ENCODE assay signal across 24 cellular contexts in the genomic region with DNA sequence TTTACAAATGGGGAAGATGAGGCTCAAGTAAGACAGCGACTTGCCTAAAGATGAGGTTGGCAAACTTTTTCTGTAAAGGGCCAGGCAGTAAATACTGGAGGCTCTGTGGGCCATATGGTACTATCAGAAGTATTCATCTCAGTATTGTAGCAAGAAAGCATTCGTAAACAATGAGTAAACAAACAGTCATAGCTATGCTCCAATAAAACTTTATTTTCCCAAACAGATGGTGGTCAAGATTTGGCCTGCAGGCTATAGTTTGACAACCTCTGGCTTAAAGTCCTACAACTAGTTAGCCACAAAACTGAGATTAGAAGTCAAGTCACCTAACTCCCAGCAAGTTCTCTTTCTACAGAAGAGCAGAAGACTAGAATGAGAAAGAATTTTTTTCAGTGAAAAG.
"Had no signal": no experiment of that assay in that cellular context is flagged by ENCODE, and none has a peak within 500 bp of the region (broad histone marks: within the 10 kb centered on the region; RNA-seq: fewer than 3 reads in every experiment).

No MANE protein-coding gene starts in this region.

- DNase-seq: activated CD4-positive, alpha-beta T cell treated with anti-CD3 and anti-CD28 coated beads for 48 hours; activated CD4-positive, alpha-beta T cell treated with anti-CD3 and anti-CD28 coated beads, Interleukin-2, amount 50 U/mL, for 4 hours; activated CD4-positive, CD25-positive, alpha-beta regulatory T cell treated with anti-CD3 and anti-CD28 coated beads, Interleukin-2, amount 50 U/mL, for 72 hours; activated CD8-positive, alpha-beta memory T cell treated with anti-CD3 and anti-CD28 coated beads for 24 hours; activated effector memory CD4-positive, alpha-beta T cell treated with anti-CD3 and anti-CD28 coated beads, Interleukin-2, amount 50 U/mL, for 16 hours; activated naive CD4-positive, alpha-beta T cell treated with Interleukin-2 at 50 U/mL for 16 hours; activated naive CD8-positive, alpha-beta T cell treated with anti-CD3 and anti-CD28 coated beads, Interleukin-2, amount 50 U/mL, for 24 hours; activated T-cell treated with anti-CD3 and anti-CD28 coated beads, Interleukin-2, amount 50 U/mL, for 4 hours; amniotic stem cell; NCI-H1092; NCI-H1417; NCI-H1930; NCI-H2171; NCI-H226; NCI-H510A; NCI-H526 treated with DMSO at 0.1 percent for 48 hours; SIG-M5; T-helper 17 cell; T-helper 9 cell had no signal

- H3K27ac ChIP-seq: ascending aorta, cardiac muscle cell had no signal

- H3K9me3 ChIP-seq: ascending aorta had no signal

- H3K27ac Mint-ChIP-seq: activated naive CD4-positive, alpha-beta T cell treated with anti-CD3 and anti-CD28 coated beads, Interleukin-2, amount 50 U/mL, for 72 hours; activated naive CD8-positive, alpha-beta T cell treated with anti-CD3 and anti-CD28 coated beads, Interleukin-2, amount 50 U/mL, for 24 hours; brain; T-helper 17 cell; WTC11 had no signal

- H3K27me3 Mint-ChIP-seq: T-helper 17 cell had no signal

- H3K4me1 Mint-ChIP-seq: activated naive CD8-positive, alpha-beta T cell treated with anti-CD3 and anti-CD28 coated beads, Interleukin-2, amount 50 U/mL, for 24 hours; brain had no signal

- H3K27me3 ChIP-seq: ascending aorta, cardiac muscle cell had no signal

- H3K36me3 Mint-ChIP-seq: activated naive CD4-positive, alpha-beta T cell treated with anti-CD3 and anti-CD28 coated beads, Interleukin-2, amount 50 U/mL, for 72 hours; brain had no signal

- H3K9me3 Mint-ChIP-seq: activated naive CD4-positive, alpha-beta T cell treated with anti-CD3 and anti-CD28 coated beads, Interleukin-2, amount 50 U/mL, for 72 hours; activated naive CD8-positive, alpha-beta T cell treated with anti-CD3 and anti-CD28 coated beads, Interleukin-2, amount 50 U/mL, for 24 hours; activated T-cell treated with anti-CD3 and anti-CD28 coated beads, Interleukin-2, amount 50 U/mL, for 4 hours had no signal

- ATAC-seq: activated naive CD4-positive, alpha-beta T cell treated with anti-CD3 and anti-CD28 coated beads, Interleukin-2, amount 50 U/mL, for 72 hours; activated naive CD8-positive, alpha-beta T cell treated with anti-CD3 and anti-CD28 coated beads, Interleukin-2, amount 50 U/mL, for 24 hours; activated T-cell treated with anti-CD3 and anti-CD28 coated beads, Interleukin-2, amount 50 U/mL, for 4 hours; T-helper 17 cell; WTC11 had no signal

- H3K4me3 ChIP-seq: ascending aorta, cardiac muscle cell had no signal

- H3K4me1 ChIP-seq: ascending aorta had no signal

- H3K36me3 ChIP-seq: ascending aorta, cardiac muscle cell had no signal

- H3K4me3 Mint-ChIP-seq: activated naive CD8-positive, alpha-beta T cell treated with anti-CD3 and anti-CD28 coated beads, Interleukin-2, amount 50 U/mL, for 24 hours; activated T-cell treated with anti-CD3 and anti-CD28 coated beads, Interleukin-2, amount 50 U/mL, for 4 hours; brain; T-helper 17 cell; WTC11 had no signal
